Comparison of ENCODE assay signal across 12 cellular contexts in the genomic region with DNA sequence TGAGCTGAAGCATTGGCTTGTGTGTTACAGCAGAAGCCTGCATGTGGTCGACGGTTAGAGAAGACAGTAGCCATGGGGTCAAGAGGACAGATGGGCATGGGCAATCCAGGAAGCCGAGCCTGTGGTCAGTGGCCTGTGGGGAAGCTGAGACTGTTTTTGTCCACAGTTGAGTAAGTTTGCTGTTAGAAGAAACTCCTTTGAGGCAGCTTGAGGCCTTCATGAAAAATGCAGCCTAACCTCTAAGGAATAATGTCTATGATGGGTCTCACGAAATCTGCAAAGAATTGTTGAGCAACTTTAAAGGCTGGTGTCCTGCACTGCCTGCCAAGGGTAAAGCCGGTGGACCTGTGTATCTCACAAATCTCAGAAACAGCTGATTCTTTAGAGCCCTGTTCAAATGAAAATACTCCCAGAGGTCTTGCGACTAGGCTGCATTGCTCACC.
A peak's percentile ranks its signal among the peaks of the same experiment; 100 is the strongest.
DNase-seq lines count a peak whose midpoint lies in the region; ATAC-seq and TF ChIP-seq lines count a peak whose summit lies in the region.
"Had no signal": no experiment of that assay in that cellular context is flagged by ENCODE, and none has a peak within 500 bp of the region (broad histone marks: within the 10 kb centered on the region; RNA-seq: fewer than 3 reads in every experiment).

No MANE protein-coding gene starts in this region.

- H3K4me3 ChIP-seq in mucosa of descending colon: no peak overlapping the region
- H3K4me3 ChIP-seq: dorsolateral prefrontal cortex had no signal

- H3K9me3 ChIP-seq in mucosa of descending colon: peaks cover 7% of the 10 kb centered on the region

- H3K4me1 ChIP-seq in mucosa of descending colon (ENCODE audit: low read depth): no peaks in the 10 kb centered on the region

- intact Hi-C loops in mucosa of descending colon (cut with DNase I, micrococcal nuclease): no loop called here

- TF ChIP-seq CTCF in mucosa of descending colon (IDR thresholded peaks at IDR 0.05): no peak

- ATAC-seq in esophagus mucosa: peak; percentile 17
- ATAC-seq in mucosa of descending colon: no peak
- no peak for ATAC-seq in GM18907 (IDR thresholded peaks at IDR 0.05; ENCODE audit: unreplicated experiment)

- H3K36me3 ChIP-seq in mucosa of descending colon (ENCODE audit: low read depth): no peaks in the 10 kb centered on the region

- DNase-seq in AG08395 (ENCODE audit: low spot score) (peak; percentile 29), NOMO-1 treated with DMSO at 0.1 percent for 48 hours (lab: John Stamatoyannopoulos, UW; ENCODE audit: unreplicated experiment) (peak; percentile 46), mucosa of descending colon (peak in 2 of 3 donors; percentile 6 to 47), DMS153 treated with DMSO at 0.1 percent for 48 hours (lab: John Stamatoyannopoulos, UW; ENCODE audit: unreplicated experiment) (no peak), NCI-H524 treated with DMSO at 0.1 percent for 48 hours (lab: John Stamatoyannopoulos, UW) (no peak), NCI-H69 (lab: John Stamatoyannopoulos, UW) (no peak)
- DNase-seq: activated T-cell treated with anti-CD3 and anti-CD28 coated beads, Interleukin-2, amount 50 U/mL, for 48 hours; NCI-H1092; NK-92 treated with Interleukin-12 subunit alpha and Interleukin-12 subunit beta, amount 100 ng/mL, for 24 hours had no signal

Comparison
In these comparisons a context has a peak if more than half of its experiments do, and no peak if none do; other contexts are left out.
1. DNase-seq: peak in AG08395 (single experiment), NOMO-1 treated with DMSO at 0.1 percent for 48 hours (single experiment) and mucosa of descending colon (2 of 3); none in DMS153 treated with DMSO at 0.1 percent for 48 hours (single experiment), NCI-H524 treated with DMSO at 0.1 percent for 48 hours (single experiment) and NCI-H69 (single experiment).